ENCODE assay signal across 1 cellular context in the genomic region with DNA sequence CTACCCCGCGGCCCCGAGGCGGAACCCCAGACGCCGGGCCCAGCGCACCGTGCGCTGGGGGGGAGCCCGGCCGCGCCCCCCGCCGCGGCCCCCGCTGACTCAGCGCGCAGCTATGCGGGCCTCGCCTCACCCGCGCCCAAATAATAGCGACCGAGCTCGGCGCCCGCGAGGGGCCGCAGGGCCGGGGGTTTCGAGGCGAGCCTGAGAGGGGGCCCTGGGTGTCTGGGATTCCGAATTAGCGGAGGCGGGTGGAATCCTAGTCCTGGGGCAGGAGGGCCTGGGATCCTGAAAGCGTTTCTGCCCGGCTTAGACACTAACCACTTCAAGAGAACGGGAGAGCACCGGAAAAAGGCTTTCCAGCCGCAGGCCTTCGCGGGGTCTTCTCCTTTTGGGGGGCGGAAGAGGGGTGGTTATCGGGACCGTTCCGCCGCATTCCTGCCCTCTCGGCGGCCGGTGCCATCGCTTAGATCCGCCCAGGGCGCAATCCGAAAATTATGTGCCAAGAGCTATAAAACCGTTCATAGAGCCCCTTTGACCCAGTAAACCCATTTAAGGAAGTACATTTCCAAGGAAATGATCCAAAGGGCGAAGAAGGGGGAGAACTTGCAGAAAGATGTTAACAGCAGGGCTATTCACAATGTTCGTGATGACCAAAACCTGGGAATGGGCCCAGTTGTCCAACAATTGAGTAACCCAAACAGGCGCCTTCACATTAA.
TF ChIP-seq lines count a peak whose summit lies in the region.

No MANE protein-coding gene starts in this region.

TF ChIP-seq in HepG2, 621 proteins besides CTCF, POLR2A, EP300 and RAD21 (continued from another document and continues in another):
- peak; percentile 66; the same call in 1 of the 2 replicates for TF ChIP-seq ZNF772 (CRISPR knock-in tag; IDR thresholded peaks at IDR 0.05)
- TF ChIP-seq, protein P1, sequence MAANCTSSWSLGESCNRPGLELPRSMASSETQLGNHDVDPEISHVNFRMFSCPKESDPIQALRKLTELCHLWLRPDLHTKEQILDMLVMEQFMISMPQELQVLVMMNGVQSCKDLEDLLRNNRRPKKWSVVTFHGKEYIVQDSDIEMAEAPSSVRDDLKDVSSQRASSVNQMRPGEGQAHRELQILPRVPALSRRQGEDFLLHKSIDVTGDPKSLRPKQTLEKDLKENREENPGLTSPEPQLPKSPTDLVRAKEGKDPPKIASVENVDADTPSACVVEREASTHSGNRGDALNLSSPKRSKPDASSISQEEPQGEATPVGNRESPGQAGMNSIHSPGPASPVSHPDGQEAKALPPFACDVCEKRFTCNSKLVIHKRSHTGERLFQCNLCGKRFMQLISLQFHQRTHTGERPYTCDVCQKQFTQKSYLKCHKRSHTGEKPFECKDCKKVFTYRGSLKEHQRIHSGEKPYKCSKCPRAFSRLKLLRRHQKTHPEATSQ (CRISPR knock-in tag; IDR thresholded peaks at IDR 0.05; ENCODE audit: borderline replicate concordance): no peak
- no peak; the same call in 1 of the 2 replicates for TF ChIP-seq ZNF816 (CRISPR knock-in tag; IDR thresholded peaks at IDR 0.05; ENCODE audit: borderline replicate concordance)
- TF ChIP-seq, protein P2, sequence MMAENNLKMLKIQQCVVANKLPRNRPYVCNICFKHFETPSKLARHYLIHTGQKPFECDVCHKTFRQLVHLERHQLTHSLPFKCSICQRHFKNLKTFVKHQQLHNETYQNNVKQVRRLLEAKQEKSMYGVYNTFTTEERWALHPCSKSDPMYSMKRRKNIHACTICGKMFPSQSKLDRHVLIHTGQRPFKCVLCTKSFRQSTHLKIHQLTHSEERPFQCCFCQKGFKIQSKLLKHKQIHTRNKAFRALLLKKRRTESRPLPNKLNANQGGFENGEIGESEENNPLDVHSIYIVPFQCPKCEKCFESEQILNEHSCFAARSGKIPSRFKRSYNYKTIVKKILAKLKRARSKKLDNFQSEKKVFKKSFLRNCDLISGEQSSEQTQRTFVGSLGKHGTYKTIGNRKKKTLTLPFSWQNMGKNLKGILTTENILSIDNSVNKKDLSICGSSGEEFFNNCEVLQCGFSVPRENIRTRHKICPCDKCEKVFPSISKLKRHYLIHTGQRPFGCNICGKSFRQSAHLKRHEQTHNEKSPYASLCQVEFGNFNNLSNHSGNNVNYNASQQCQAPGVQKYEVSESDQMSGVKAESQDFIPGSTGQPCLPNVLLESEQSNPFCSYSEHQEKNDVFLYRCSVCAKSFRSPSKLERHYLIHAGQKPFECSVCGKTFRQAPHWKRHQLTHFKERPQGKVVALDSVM (CRISPR knock-in tag; IDR thresholded peaks at IDR 0.05): no peak; the same call in 1 of the 2 replicates
- TF ChIP-seq, protein P3, sequence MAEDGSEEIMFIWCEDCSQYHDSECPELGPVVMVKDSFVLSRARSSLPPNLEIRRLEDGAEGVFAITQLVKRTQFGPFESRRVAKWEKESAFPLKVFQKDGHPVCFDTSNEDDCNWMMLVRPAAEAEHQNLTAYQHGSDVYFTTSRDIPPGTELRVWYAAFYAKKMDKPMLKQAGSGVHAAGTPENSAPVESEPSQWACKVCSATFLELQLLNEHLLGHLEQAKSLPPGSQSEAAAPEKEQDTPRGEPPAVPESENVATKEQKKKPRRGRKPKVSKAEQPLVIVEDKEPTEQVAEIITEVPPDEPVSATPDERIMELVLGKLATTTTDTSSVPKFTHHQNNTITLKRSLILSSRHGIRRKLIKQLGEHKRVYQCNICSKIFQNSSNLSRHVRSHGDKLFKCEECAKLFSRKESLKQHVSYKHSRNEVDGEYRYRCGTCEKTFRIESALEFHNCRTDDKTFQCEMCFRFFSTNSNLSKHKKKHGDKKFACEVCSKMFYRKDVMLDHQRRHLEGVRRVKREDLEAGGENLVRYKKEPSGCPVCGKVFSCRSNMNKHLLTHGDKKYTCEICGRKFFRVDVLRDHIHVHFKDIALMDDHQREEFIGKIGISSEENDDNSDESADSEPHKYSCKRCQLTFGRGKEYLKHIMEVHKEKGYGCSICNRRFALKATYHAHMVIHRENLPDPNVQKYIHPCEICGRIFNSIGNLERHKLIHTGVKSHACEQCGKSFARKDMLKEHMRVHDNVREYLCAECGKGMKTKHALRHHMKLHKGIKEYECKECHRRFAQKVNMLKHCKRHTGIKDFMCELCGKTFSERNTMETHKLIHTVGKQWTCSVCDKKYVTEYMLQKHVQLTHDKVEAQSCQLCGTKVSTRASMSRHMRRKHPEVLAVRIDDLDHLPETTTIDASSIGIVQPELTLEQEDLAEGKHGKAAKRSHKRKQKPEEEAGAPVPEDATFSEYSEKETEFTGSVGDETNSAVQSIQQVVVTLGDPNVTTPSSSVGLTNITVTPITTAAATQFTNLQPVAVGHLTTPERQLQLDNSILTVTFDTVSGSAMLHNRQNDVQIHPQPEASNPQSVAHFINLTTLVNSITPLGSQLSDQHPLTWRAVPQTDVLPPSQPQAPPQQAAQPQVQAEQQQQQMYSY (CRISPR knock-in tag; IDR thresholded peaks at IDR 0.05): peak; percentile 94
- no peak; the same call in 1 of the 2 replicates for TF ChIP-seq NFE2L1 (CRISPR knock-in tag; IDR thresholded peaks at IDR 0.05; ENCODE audit: borderline replicate concordance)
- peak; percentile 53 for TF ChIP-seq NFIC (IDR thresholded peaks at IDR 0.05; ENCODE audit: low read length)
- TF ChIP-seq ZNF761 (CRISPR knock-in tag; conservative IDR thresholded peaks at IDR 0.05): no peak
- TF ChIP-seq, protein P4, sequence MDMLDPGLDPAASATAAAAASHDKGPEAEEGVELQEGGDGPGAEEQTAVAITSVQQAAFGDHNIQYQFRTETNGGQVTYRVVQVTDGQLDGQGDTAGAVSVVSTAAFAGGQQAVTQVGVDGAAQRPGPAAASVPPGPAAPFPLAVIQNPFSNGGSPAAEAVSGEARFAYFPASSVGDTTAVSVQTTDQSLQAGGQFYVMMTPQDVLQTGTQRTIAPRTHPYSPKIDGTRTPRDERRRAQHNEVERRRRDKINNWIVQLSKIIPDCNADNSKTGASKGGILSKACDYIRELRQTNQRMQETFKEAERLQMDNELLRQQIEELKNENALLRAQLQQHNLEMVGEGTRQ (IDR thresholded peaks at IDR 0.05; ENCODE audit: low read depth, low read length): no peak
- TF ChIP-seq, protein P4 (CRISPR knock-in tag; IDR thresholded peaks at IDR 0.05; ENCODE audit: borderline replicate concordance): no peak
- TF ChIP-seq RFXAP (CRISPR knock-in tag; IDR thresholded peaks at IDR 0.05; ENCODE audit: borderline replicate concordance): no peak; the same call in 1 of the 2 replicates
- TF ChIP-seq TOPORS (CRISPR knock-in tag; IDR thresholded peaks at IDR 0.05): no peak
- no peak; the same call in 1 of the 2 replicates for TF ChIP-seq KAT7 (CRISPR knock-in tag; IDR thresholded peaks at IDR 0.05; ENCODE audit: borderline replicate concordance)
- 0 out of 2 replicates have a peak, but pooled peaks have one; percentile 4 for TF ChIP-seq SNAPC2 (CRISPR knock-in tag; IDR thresholded peaks at IDR 0.05)
- no peak for TF ChIP-seq SMARCE1 (IDR thresholded peaks at IDR 0.05; ENCODE audit: borderline replicate concordance)
- TF ChIP-seq HDAC2 (CRISPR knock-in tag; IDR thresholded peaks at IDR 0.05): peak; percentile 28; the same call in 1 of the 2 replicates
- TF ChIP-seq ZNF274 (CRISPR knock-in tag; IDR thresholded peaks at IDR 0.05): peak; percentile 80; the same call in 1 of the 2 replicates
- TF ChIP-seq, protein P5, sequence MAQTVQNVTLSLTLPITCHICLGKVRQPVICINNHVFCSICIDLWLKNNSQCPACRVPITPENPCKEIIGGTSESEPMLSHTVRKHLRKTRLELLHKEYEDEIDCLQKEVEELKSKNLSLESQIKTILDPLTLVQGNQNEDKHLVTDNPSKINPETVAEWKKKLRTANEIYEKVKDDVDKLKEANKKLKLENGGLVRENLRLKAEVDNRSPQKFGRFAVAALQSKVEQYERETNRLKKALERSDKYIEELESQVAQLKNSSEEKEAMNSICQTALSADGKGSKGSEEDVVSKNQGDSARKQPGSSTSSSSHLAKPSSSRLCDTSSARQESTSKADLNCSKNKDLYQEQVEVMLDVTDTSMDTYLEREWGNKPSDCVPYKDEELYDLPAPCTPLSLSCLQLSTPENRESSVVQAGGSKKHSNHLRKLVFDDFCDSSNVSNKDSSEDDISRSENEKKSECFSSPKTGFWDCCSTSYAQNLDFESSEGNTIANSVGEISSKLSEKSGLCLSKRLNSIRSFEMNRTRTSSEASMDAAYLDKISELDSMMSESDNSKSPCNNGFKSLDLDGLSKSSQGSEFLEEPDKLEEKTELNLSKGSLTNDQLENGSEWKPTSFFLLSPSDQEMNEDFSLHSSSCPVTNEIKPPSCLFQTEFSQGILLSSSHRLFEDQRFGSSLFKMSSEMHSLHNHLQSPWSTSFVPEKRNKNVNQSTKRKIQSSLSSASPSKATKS (CRISPR knock-in tag; IDR thresholded peaks at IDR 0.05): no peak
- no peak; the same call in 1 of the 2 replicates for TF ChIP-seq HMG20B (CRISPR knock-in tag; conservative IDR thresholded peaks at IDR 0.05)
- TF ChIP-seq, protein P6, sequence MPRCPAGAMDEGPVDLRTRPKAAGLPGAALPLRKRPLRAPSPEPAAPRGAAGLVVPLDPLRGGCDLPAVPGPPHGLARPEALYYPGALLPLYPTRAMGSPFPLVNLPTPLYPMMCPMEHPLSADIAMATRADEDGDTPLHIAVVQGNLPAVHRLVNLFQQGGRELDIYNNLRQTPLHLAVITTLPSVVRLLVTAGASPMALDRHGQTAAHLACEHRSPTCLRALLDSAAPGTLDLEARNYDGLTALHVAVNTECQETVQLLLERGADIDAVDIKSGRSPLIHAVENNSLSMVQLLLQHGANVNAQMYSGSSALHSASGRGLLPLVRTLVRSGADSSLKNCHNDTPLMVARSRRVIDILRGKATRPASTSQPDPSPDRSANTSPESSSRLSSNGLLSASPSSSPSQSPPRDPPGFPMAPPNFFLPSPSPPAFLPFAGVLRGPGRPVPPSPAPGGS (CRISPR knock-in tag; IDR thresholded peaks at IDR 0.05): no peak; the same call in 1 of the 2 replicates
- TF ChIP-seq, protein P7, sequence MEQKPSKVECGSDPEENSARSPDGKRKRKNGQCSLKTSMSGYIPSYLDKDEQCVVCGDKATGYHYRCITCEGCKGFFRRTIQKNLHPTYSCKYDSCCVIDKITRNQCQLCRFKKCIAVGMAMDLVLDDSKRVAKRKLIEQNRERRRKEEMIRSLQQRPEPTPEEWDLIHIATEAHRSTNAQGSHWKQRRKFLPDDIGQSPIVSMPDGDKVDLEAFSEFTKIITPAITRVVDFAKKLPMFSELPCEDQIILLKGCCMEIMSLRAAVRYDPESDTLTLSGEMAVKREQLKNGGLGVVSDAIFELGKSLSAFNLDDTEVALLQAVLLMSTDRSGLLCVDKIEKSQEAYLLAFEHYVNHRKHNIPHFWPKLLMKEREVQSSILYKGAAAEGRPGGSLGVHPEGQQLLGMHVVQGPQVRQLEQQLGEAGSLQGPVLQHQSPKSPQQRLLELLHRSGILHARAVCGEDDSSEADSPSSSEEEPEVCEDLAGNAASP (CRISPR knock-in tag; IDR thresholded peaks at IDR 0.05; ENCODE audit: borderline replicate concordance): 0 out of 2 replicates have a peak, but pooled peaks have one; percentile 4
- TF ChIP-seq, protein P8, sequence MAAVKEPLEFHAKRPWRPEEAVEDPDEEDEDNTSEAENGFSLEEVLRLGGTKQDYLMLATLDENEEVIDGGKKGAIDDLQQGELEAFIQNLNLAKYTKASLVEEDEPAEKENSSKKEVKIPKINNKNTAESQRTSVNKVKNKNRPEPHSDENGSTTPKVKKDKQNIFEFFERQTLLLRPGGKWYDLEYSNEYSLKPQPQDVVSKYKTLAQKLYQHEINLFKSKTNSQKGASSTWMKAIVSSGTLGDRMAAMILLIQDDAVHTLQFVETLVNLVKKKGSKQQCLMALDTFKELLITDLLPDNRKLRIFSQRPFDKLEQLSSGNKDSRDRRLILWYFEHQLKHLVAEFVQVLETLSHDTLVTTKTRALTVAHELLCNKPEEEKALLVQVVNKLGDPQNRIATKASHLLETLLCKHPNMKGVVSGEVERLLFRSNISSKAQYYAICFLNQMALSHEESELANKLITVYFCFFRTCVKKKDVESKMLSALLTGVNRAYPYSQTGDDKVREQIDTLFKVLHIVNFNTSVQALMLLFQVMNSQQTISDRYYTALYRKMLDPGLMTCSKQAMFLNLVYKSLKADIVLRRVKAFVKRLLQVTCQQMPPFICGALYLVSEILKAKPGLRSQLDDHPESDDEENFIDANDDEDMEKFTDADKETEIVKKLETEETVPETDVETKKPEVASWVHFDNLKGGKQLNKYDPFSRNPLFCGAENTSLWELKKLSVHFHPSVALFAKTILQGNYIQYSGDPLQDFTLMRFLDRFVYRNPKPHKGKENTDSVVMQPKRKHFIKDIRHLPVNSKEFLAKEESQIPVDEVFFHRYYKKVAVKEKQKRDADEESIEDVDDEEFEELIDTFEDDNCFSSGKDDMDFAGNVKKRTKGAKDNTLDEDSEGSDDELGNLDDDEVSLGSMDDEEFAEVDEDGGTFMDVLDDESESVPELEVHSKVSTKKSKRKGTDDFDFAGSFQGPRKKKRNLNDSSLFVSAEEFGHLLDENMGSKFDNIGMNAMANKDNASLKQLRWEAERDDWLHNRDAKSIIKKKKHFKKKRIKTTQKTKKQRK (IDR thresholded peaks at IDR 0.05; ENCODE audit: low read length): no peak
- no peak for TF ChIP-seq TMF1 (CRISPR knock-in tag; IDR thresholded peaks at IDR 0.05; ENCODE audit: low read depth)
- TF ChIP-seq TGIF2 (CRISPR knock-in tag; IDR thresholded peaks at IDR 0.05): peak; percentile 36; the same call in 1 of the 2 replicates
- no peak for TF ChIP-seq RARG (CRISPR knock-in tag; IDR thresholded peaks at IDR 0.05; ENCODE audit: low read depth)
- TF ChIP-seq REPIN1 (CRISPR knock-in tag; IDR thresholded peaks at IDR 0.05; ENCODE audit: borderline replicate concordance, low read depth): no peak
- TF ChIP-seq NONO (IDR thresholded peaks at IDR 0.05): no peak
- TF ChIP-seq NONO (CRISPR knock-in tag; conservative IDR thresholded peaks at IDR 0.05): no peak
- no peak for TF ChIP-seq SMYD3 (CRISPR knock-in tag; IDR thresholded peaks at IDR 0.05)
- TF ChIP-seq, protein P9, sequence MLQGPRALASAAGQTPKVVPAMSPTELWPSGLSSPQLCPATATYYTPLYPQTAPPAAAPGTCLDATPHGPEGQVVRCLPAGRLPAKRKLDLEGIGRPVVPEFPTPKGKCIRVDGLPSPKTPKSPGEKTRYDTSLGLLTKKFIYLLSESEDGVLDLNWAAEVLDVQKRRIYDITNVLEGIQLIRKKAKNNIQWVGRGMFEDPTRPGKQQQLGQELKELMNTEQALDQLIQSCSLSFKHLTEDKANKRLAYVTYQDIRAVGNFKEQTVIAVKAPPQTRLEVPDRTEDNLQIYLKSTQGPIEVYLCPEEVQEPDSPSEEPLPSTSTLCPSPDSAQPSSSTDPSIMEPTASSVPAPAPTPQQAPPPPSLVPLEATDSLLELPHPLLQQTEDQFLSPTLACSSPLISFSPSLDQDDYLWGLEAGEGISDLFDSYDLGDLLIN (CRISPR knock-in tag; IDR thresholded peaks at IDR 0.05; ENCODE audit: borderline replicate concordance): 0 out of 2 replicates have a peak, but pooled peaks have one; percentile 9
